ENCODE assay signal across 10 cellular contexts in genomic region chr17:67390006-67390645, GRCh38. TPM values are rescaled to one million over a fixed set of nuclear protein-coding genes. Genes with fewer than 3 reads are reported as not detected.
DNase-seq lines count a peak whose midpoint lies in the region; ATAC-seq and TF ChIP-seq lines count a peak whose summit lies in the region.
"Had no signal": no experiment of that assay in that cellular context is flagged by ENCODE, and none has a peak within 500 bp of the region (broad histone marks: within the 10 kb centered on the region; RNA-seq: fewer than 3 reads in every experiment).

No MANE protein-coding gene starts in this region.

- no peak for DNase-seq in CD4-positive, CD25-positive, alpha-beta regulatory T cell
- peak in 1 of 2 donors; percentile 45 for DNase-seq in ascending aorta (ENCODE audit: low spot score in 2 of 2)
- peak; percentile 25 for DNase-seq in mesendoderm
- DNase-seq in OCI-LY7 (ENCODE audit: low spot score): no peak
- no peak for DNase-seq in NCI-H1105 (lab: John Stamatoyannopoulos, UW)
- no peak for DNase-seq in GM20000 (ENCODE audit: low spot score)
- no peak for DNase-seq in 8988T
- DNase-seq: GDM1 had no signal

- peak overlapping the region in 3 of 4 donors; percentile 53 to 81 (median 76) for H3K4me3 Mint-ChIP-seq in CD4-positive, CD25-positive, alpha-beta regulatory T cell

- no peak overlapping the region for H2BK15ac ChIP-seq in mesendoderm (replicated peaks; ENCODE audit: low read depth)

- no peaks in the 10 kb centered on the region for H3K9me3 ChIP-seq in CD4-positive, CD25-positive, alpha-beta regulatory T cell (ENCODE audit: control insufficient read depth in 2 of 2, low read length in 2 of 2)
- no peaks in the 10 kb centered on the region for H3K9me3 ChIP-seq in HEK293 (ENCODE audit: control insufficient read depth, insufficient read depth, low read depth, low read length)
- H3K9me3 ChIP-seq in ascending aorta: no peaks in the 10 kb centered on the region
- no peaks in the 10 kb centered on the region for H3K9me3 ChIP-seq in OCI-LY7 (ENCODE audit: low read length)
- H3K9me3 ChIP-seq: neutrophil had no signal

- H4K8ac ChIP-seq in mesendoderm (ENCODE audit: low read depth, low read length): no peak overlapping the region

- no peak overlapping the region for H2AK5ac ChIP-seq in mesendoderm (ENCODE audit: low read length)

- no peak overlapping the region for H3K18ac ChIP-seq in mesendoderm (ENCODE audit: low read length)

- H3K4me2 ChIP-seq in mesendoderm (ENCODE audit: low read length) (no peak overlapping the region), OCI-LY7 (ENCODE audit: low read length) (no peak overlapping the region)

- peaks cover 10% of the 10 kb centered on the region for H3K36me3 Mint-ChIP-seq in CD4-positive, CD25-positive, alpha-beta regulatory T cell

- peaks cover 22 to 69% (median 39%) of the 10 kb centered on the region in 4 donors for H3K4me1 Mint-ChIP-seq in CD4-positive, CD25-positive, alpha-beta regulatory T cell

- no peak overlapping the region for H2BK5ac ChIP-seq in mesendoderm (ENCODE audit: low read length)

- peak overlapping the region; percentile 62 for H3K27ac ChIP-seq in CD4-positive, CD25-positive, alpha-beta regulatory T cell (ENCODE audit: insufficient read depth, low read length, poor library complexity, severe bottlenecking)
- H3K27ac ChIP-seq in HEK293 (ENCODE audit: extremely low read depth, low read depth, low read length) (peak overlapping the region; percentile 34; the same call in 1 of the 2 replicates), ascending aorta (peak overlapping the region; percentile 10 to 53), mesendoderm (ENCODE audit: low read depth, low read length) (no peak overlapping the region), OCI-LY7 (ENCODE audit: low read depth, low read length, poor library complexity, severe bottlenecking) (no peak overlapping the region)
- H3K27ac ChIP-seq: neutrophil had no signal

- no TSS peak for BruUV-seq in OCI-LY7 (replicated peaks; lab: Mats Ljungman, UMichigan)

- no peak overlapping the region for H3K4ac ChIP-seq in mesendoderm (ENCODE audit: low read depth, low read length)

- H4K20me1 ChIP-seq in OCI-LY7 (ENCODE audit: insufficient read depth, low read length): no peaks in the 10 kb centered on the region; the same call in 1 of the 2 replicates

- no peak overlapping the region for H3K56ac ChIP-seq in mesendoderm (ENCODE audit: low read length)

- H2BK120ac ChIP-seq in mesendoderm (ENCODE audit: low read depth, low read length): no peak overlapping the region

- no peaks in the 10 kb centered on the region for H3K36me3 ChIP-seq in CD4-positive, CD25-positive, alpha-beta regulatory T cell (ENCODE audit: control insufficient read depth, insufficient read depth, low read length)
- H3K36me3 ChIP-seq in HEK293 (ENCODE audit: control insufficient read depth in 2 of 2, insufficient read depth in 1 of 2, low read length in 2 of 2) (no peaks in the 10 kb centered on the region; a peak in 1 of 3 replicates), ascending aorta (no peaks in the 10 kb centered on the region), mesendoderm (ENCODE audit: control insufficient read depth, insufficient read depth, low read length) (no peaks in the 10 kb centered on the region), OCI-LY7 (ENCODE audit: insufficient read depth, low read length) (no peaks in the 10 kb centered on the region)
- H3K36me3 ChIP-seq: neutrophil had no signal

- no peak overlapping the region for H2AFZ ChIP-seq in OCI-LY7 (ENCODE audit: low read length)

- H3K79me2 ChIP-seq in mesendoderm (ENCODE audit: control insufficient read depth, insufficient read depth, low read length) (peaks cover 25% of the 10 kb centered on the region), OCI-LY7 (ENCODE audit: insufficient read depth, low read depth, low read length) (no peaks in the 10 kb centered on the region)

- H4K5ac ChIP-seq in mesendoderm (ENCODE audit: low read length): no peak overlapping the region

- CTCF ChIA-PET in HEK293 (lab: Yijun Ruan, JAX) (interaction anchor here (0.6 to 6.7 kb wide), 10 partner anchors 9 to 555 kb away, joined by 3 to 68 read pairs (median 5); partner anchors contain the start of gene PITPNC1), OCI-LY7 (lab: Charles Lee; ENCODE audit: unreplicated experiment) (no interaction called here)

- TF ChIP-seq CTCF in HEK293 (tag by site-specific recombination; IDR thresholded peaks at IDR 0.05): no peak
- TF ChIP-seq CTCF in ascending aorta (IDR thresholded peaks at IDR 0.05): no peak
- TF ChIP-seq CTCF in OCI-LY7 (conservative IDR thresholded peaks at IDR 0.05; ENCODE audit: low read length): no peak
- TF ChIP-seq CTCF in GM20000 (IDR thresholded peaks at IDR 0.05; ENCODE audit: extremely low read depth, missing control alignments): no peak

- no peaks in the 10 kb centered on the region for H3K27me3 Mint-ChIP-seq in CD4-positive, CD25-positive, alpha-beta regulatory T cell

- H3K79me1 ChIP-seq in mesendoderm (ENCODE audit: low read length): peaks cover 4% of the 10 kb centered on the region

- no CpG with 5 or more reads among the region's 6 CpGs for WGBS in mesendoderm (ENCODE audit: extremely low coverage, insufficient coverage, low lambda C conversion rate)

- no peaks in the 10 kb centered on the region for H3K27me3 ChIP-seq in CD4-positive, CD25-positive, alpha-beta regulatory T cell (ENCODE audit: control insufficient read depth, insufficient read depth, low read length)
- no peaks in the 10 kb centered on the region for H3K27me3 ChIP-seq in ascending aorta
- no peaks in the 10 kb centered on the region for H3K27me3 ChIP-seq in mesendoderm (ENCODE audit: insufficient read depth, low read length, poor library complexity)
- H3K27me3 ChIP-seq: neutrophil had no signal

- H3K9me2 ChIP-seq in OCI-LY7 (ENCODE audit: insufficient read depth, low read length): no peaks in the 10 kb centered on the region

- POLR2A ChIA-PET in HEK293 (lab: Yijun Ruan, JAX) (interaction anchor here (0.6 kb wide), 1 partner anchor 362 kb away, joined by 4 read pairs; no protein-coding TSS in a partner anchor), OCI-LY7 (lab: Charles Lee) (interaction anchor here (1.9 kb wide), 1 partner anchor 85 kb away, joined by 5 read pairs; no protein-coding TSS in a partner anchor)

- H3K4me1 ChIP-seq in CD4-positive, CD25-positive, alpha-beta regulatory T cell (ENCODE audit: control insufficient read depth, insufficient read depth, low read length, poor library complexity, severe bottlenecking): peaks cover 27% of the 10 kb centered on the region
- peaks cover 11% of the 10 kb centered on the region for H3K4me1 ChIP-seq in HEK293 (ENCODE audit: control insufficient read depth, insufficient read depth, low read length)
- H3K4me1 ChIP-seq in ascending aorta: peaks cover 3 to 5% of the 10 kb centered on the region in 2 donors
- H3K4me1 ChIP-seq in mesendoderm (ENCODE audit: control insufficient read depth, low read depth, low read length): no peaks in the 10 kb centered on the region
- no peaks in the 10 kb centered on the region for H3K4me1 ChIP-seq in OCI-LY7 (ENCODE audit: insufficient read depth, low read length, poor library complexity, severe bottlenecking)

- no peak overlapping the region for H3K23ac ChIP-seq in mesendoderm (ENCODE audit: low read length)

- ATAC-seq in CD4-positive, CD25-positive, alpha-beta regulatory T cell (ENCODE audit: low read depth in 2 of 2): no peak

- intact Hi-C loops in ascending aorta (cut with DNase I): no loop called here
- intact Hi-C loops in OCI-LY7 (cut with micrococcal nuclease; ENCODE audit: unreplicated experiment): no loop called here

- H3K9me3 Mint-ChIP-seq in CD4-positive, CD25-positive, alpha-beta regulatory T cell: no peaks in the 10 kb centered on the region

- H3K4me3 ChIP-seq in CD4-positive, CD25-positive, alpha-beta regulatory T cell (ENCODE audit: low read depth, low read length): peak overlapping the region; percentile 69
- H3K4me3 ChIP-seq in HEK293 (ENCODE audit: low read depth, low read length): no peak overlapping the region
- H3K4me3 ChIP-seq in ascending aorta: no peak overlapping the region
- no peak overlapping the region for H3K4me3 ChIP-seq in mesendoderm (ENCODE audit: low read length)
- no peak overlapping the region for H3K4me3 ChIP-seq in OCI-LY7 (ENCODE audit: low read depth, low read length, poor library complexity, severe bottlenecking)

- H3K27ac Mint-ChIP-seq in CD4-positive, CD25-positive, alpha-beta regulatory T cell: peak overlapping the region; percentile 97 to 99 (median 97)

- no peak overlapping the region for H3K9ac ChIP-seq in mesendoderm (ENCODE audit: low read length)

TF ChIP-seq in HEK293, 187 proteins besides CTCF, POLR2A, EP300 and RAD21:
- TF ChIP-seq ZNF660 (tag by site-specific recombination; IDR thresholded peaks at IDR 0.05): no peak
- TF ChIP-seq ZNF354C (tag by site-specific recombination; IDR thresholded peaks at IDR 0.05; ENCODE audit: borderline replicate concordance, low read depth): no peak
- no peak for TF ChIP-seq KLF9 (tag by site-specific recombination; IDR thresholded peaks at IDR 0.05; ENCODE audit: low read depth)
- TF ChIP-seq ZBTB20 (tag by site-specific recombination; IDR thresholded peaks at IDR 0.05): peak; percentile 68

RNA-seq across cellular contexts. Expression of gene PITPNC1, which starts 13.0 kb away (rescaled TPM):
- 47.9 TPM for total RNA-seq in CD4-positive, CD25-positive, alpha-beta regulatory T cell
- polyA plus RNA-seq in CD4-positive, CD25-positive, alpha-beta regulatory T cell: 10 to 100 TPM; 27.3 to 39.5 (median 39.0) TPM
- total RNA-seq in ascending aorta (10.9 TPM), OCI-LY7 (2022) (20.1 and 21.1 TPM in 2 replicates)
- polyA plus RNA-seq in mesendoderm (2013, experiment 1 of 2): 54.2 TPM
- polyA plus RNA-seq in mesendoderm (2013, experiment 2 of 2): 52.1 TPM
- total RNA-seq in OCI-LY7 (2014; rRNA removed; shearing (Covaris generic)): 13.3 and 14.3 TPM in 2 replicates

RNA-seq across cellular contexts. Expression of gene PSMD12, which starts 23.7 kb away (rescaled TPM):
- total RNA-seq in CD4-positive, CD25-positive, alpha-beta regulatory T cell: 44.2 TPM
- polyA plus RNA-seq in CD4-positive, CD25-positive, alpha-beta regulatory T cell: 10 to 100 TPM; 31.7 to 42.7 (median 37.0) TPM
- total RNA-seq in ascending aorta (31.8 TPM), OCI-LY7 (2022) (54.5 and 62.8 TPM in 2 replicates)
- polyA plus RNA-seq in mesendoderm (2013, experiment 1 of 2): 86.5 TPM
- polyA plus RNA-seq in mesendoderm (2013, experiment 2 of 2): 87.8 TPM
- 15.0 and 20.0 TPM in 2 replicates for total RNA-seq in OCI-LY7 (2014; rRNA removed; shearing (Covaris generic))

Comparison
In these comparisons a context has a peak if more than half of its experiments do, and no peak if none do; other contexts are left out.
1. H3K27ac ChIP-seq: peak in CD4-positive, CD25-positive, alpha-beta regulatory T cell (single experiment), HEK293 (single experiment) and ascending aorta (2 of 2); none in mesendoderm (single experiment) and OCI-LY7 (single experiment).